In genomic region chr3:133745981-133746721, GRCh38 we compare ENCODE assay signal across 1 cellular context.
A peak's percentile ranks its signal among the peaks of the same experiment; 100 is the strongest.
TF ChIP-seq lines count a peak whose summit lies in the region.

TSS of gene TF (plus strand) at chr3:133746393. CDS start at chr3:133746441, 48 bp downstream.

TF ChIP-seq in HepG2, 621 proteins besides CTCF, POLR2A, EP300 and RAD21 (continued from another document and continues in another):
- TF ChIP-seq ZBED4 (CRISPR knock-in tag; IDR thresholded peaks at IDR 0.05; ENCODE audit: borderline replicate concordance): no peak; the same call in 1 of the 2 replicates
- no peak; the same call in 1 of the 2 replicates for TF ChIP-seq REL (CRISPR knock-in tag; conservative IDR thresholded peaks at IDR 0.05)
- TF ChIP-seq SAP130 (CRISPR knock-in tag; IDR thresholded peaks at IDR 0.05; ENCODE audit: low read depth): peak; percentile 93
- TF ChIP-seq ZNF570 (CRISPR knock-in tag; IDR thresholded peaks at IDR 0.05; ENCODE audit: borderline replicate concordance): peak; percentile 74
- TF ChIP-seq ZNF18 (CRISPR knock-in tag; IDR thresholded peaks at IDR 0.05; ENCODE audit: insufficient replicate concordance): peak; percentile 86
- TF ChIP-seq ZGPAT (CRISPR knock-in tag; IDR thresholded peaks at IDR 0.05): peak; percentile 97
- TF ChIP-seq GATAD2A (CRISPR knock-in tag; IDR thresholded peaks at IDR 0.05): peak; percentile 97
- peak; percentile 88 for TF ChIP-seq ZNF331 (CRISPR knock-in tag; IDR thresholded peaks at IDR 0.05)
- peak; percentile 97 for TF ChIP-seq RXRA (CRISPR knock-in tag; IDR thresholded peaks at IDR 0.05)
- TF ChIP-seq ZBTB37 (CRISPR knock-in tag; IDR thresholded peaks at IDR 0.05): 0 out of 2 replicates have a peak, but pooled peaks have one; percentile 67
- TF ChIP-seq ELF1 (CRISPR knock-in tag; IDR thresholded peaks at IDR 0.05): peak; percentile 42; the same call in 1 of the 2 replicates
- peak; percentile 96 for TF ChIP-seq TMF1 (CRISPR knock-in tag; IDR thresholded peaks at IDR 0.05; ENCODE audit: low read depth)
- TF ChIP-seq SOX6 (IDR thresholded peaks at IDR 0.05): no peak
- TF ChIP-seq SOX6 (CRISPR knock-in tag; IDR thresholded peaks at IDR 0.05): peak; percentile 98
- peak; percentile 85 for TF ChIP-seq ZNF768 (CRISPR knock-in tag; IDR thresholded peaks at IDR 0.05)
- peak; percentile 98 for TF ChIP-seq ZFP91 (CRISPR knock-in tag; IDR thresholded peaks at IDR 0.05; ENCODE audit: borderline replicate concordance)
- peak; percentile 82 for TF ChIP-seq TFE3 (CRISPR knock-in tag; IDR thresholded peaks at IDR 0.05)
- TF ChIP-seq ATF4 (CRISPR knock-in tag; IDR thresholded peaks at IDR 0.05): peak in 1 of 2 experiments; percentile 83; a peak in 2 of 4 replicates
- peak; percentile 95 to 98 for TF ChIP-seq NR2F1 (CRISPR knock-in tag; IDR thresholded peaks at IDR 0.05)
- TF ChIP-seq ZFP90 (CRISPR knock-in tag; IDR thresholded peaks at IDR 0.05; ENCODE audit: borderline replicate concordance): peak; percentile 60; the same call in 1 of the 2 replicates
- peak; percentile 90; the same call in 1 of the 2 replicates for TF ChIP-seq ZNF251 (CRISPR knock-in tag; IDR thresholded peaks at IDR 0.05)
- TF ChIP-seq ZNF879 (CRISPR knock-in tag; IDR thresholded peaks at IDR 0.05): no peak; the same call in 1 of the 2 replicates
- peak; percentile 87 for TF ChIP-seq IKZF4 (CRISPR knock-in tag; IDR thresholded peaks at IDR 0.05; ENCODE audit: borderline replicate concordance, low read depth, not compliant biosample characterization)
- peak; percentile 46 for TF ChIP-seq PHF5A (CRISPR knock-in tag; IDR thresholded peaks at IDR 0.05; ENCODE audit: low read depth, unreplicated experiment)
- TF ChIP-seq ZNF660 (CRISPR knock-in tag; IDR thresholded peaks at IDR 0.05; ENCODE audit: borderline replicate concordance, low read depth): no peak
- no peak for TF ChIP-seq BCLAF1 (IDR thresholded peaks at IDR 0.05)
- no peak for TF ChIP-seq AKNA (CRISPR knock-in tag; IDR thresholded peaks at IDR 0.05; ENCODE audit: borderline replicate concordance)
- TF ChIP-seq RFXAP (CRISPR knock-in tag; IDR thresholded peaks at IDR 0.05; ENCODE audit: borderline replicate concordance): peak; percentile 86; the same call in 1 of the 2 replicates
- TF ChIP-seq ZSCAN31 (CRISPR knock-in tag; IDR thresholded peaks at IDR 0.05; ENCODE audit: low read depth): peak; percentile 88
- no peak for TF ChIP-seq ZNF567 (CRISPR knock-in tag; IDR thresholded peaks at IDR 0.05; ENCODE audit: borderline replicate concordance)
- 0 out of 2 replicates have a peak, but pooled peaks have one; percentile 70 for TF ChIP-seq TRIM24 (CRISPR knock-in tag; IDR thresholded peaks at IDR 0.05)
- TF ChIP-seq ZNF878 (CRISPR knock-in tag; IDR thresholded peaks at IDR 0.05): peak; percentile 96; the same call in 1 of the 2 replicates
- TF ChIP-seq RXRB (CRISPR knock-in tag; IDR thresholded peaks at IDR 0.05; ENCODE audit: borderline replicate concordance): peak; percentile 97
- TF ChIP-seq NR0B2 (CRISPR knock-in tag; IDR thresholded peaks at IDR 0.05): peak; percentile 41; the same call in 1 of the 2 replicates
- peak; percentile 64; the same call in 1 of the 2 replicates for TF ChIP-seq BHLHE40 (IDR thresholded peaks at IDR 0.05; ENCODE audit: low read length)
